In genomic region chr1:199706826-199707606, GRCh38 we compare ENCODE assay signal across 32 cellular contexts.
"Had no signal": no experiment of that assay in that cellular context is flagged by ENCODE, and none has a peak within 500 bp of the region (broad histone marks: within the 10 kb centered on the region; RNA-seq: fewer than 3 reads in every experiment).

No MANE protein-coding gene starts in this region.

- H3K27ac ChIP-seq: coronary artery, esophagus squamous epithelium, heart right ventricle, neutrophil, pancreas, tibial artery had no signal

- H3K27me3 Mint-ChIP-seq: type B pancreatic cell had no signal

- DNase-seq: effector memory CD8-positive, alpha-beta T cell; erythroblast; esophagus squamous epithelium; foreskin melanocyte; glutamatergic neuron; heart right ventricle; hippocampal formation; immature natural killer cell; islet precursor cell; kidney glomerular epithelial cell; left colon; mesenchymal stem cell; mucosa of descending colon; naive B cell; pancreas; stimulated activated CD4-positive, alpha-beta T cell treated with anti-CD3 and anti-CD28 coated beads, Interleukin-12 subunit alpha, Interleukin-12 subunit beta, amount 100 ng/mL, for 4 hours; stimulated activated CD4-positive, alpha-beta T cell treated with anti-CD3 and anti-CD28 coated beads, Interleukin-1b, Interleukin-23, amount 100 ng/mL, for 48 hours; stimulated activated CD4-positive, alpha-beta T cell treated with anti-CD3 and anti-CD28 coated beads, Interleukin-4, amount 100 ng/mL, for 1 hour; stimulated activated CD8-positive, alpha-beta memory T cell treated with anti-CD3 and anti-CD28 coated beads, Interleukin-4, amount 100 ng/mL, for 48 hours; stimulated activated naive CD4-positive, alpha-beta T cell; stimulated activated naive CD8-positive, alpha-beta T cell treated with anti-CD3 and anti-CD28 coated beads, Interleukin-15, amount 100 ng/mL, for 72 hours; tibial artery had no signal

- H3K9me3 ChIP-seq: neutrophil, pancreas, tibial artery had no signal

- H3K27me3 ChIP-seq: esophagus squamous epithelium, heart right ventricle, neutrophil, tibial artery had no signal

- H3K4me1 ChIP-seq: esophagus squamous epithelium, heart right ventricle, pancreas, tibial artery had no signal

- H3K4me2 ChIP-seq: smooth muscle cell had no signal

- H3K36me3 Mint-ChIP-seq: mesothelial cell of epicardium had no signal

- H3K4me3 Mint-ChIP-seq: effector memory CD8-positive, alpha-beta T cell; immature natural killer cell; mesothelial cell of epicardium; naive B cell; natural killer cell treated with Interleukin-12 subunit alpha and Interleukin-12 subunit beta and Interleukin-15 and Interleukin-18, amount 100 ng/mL, for 72 hours; neural crest cell; stimulated activated naive CD8-positive, alpha-beta T cell treated with anti-CD3 and anti-CD28 coated beads, Interleukin-15, amount 100 ng/mL, for 72 hours; type B pancreatic cell had no signal

- H3K4me1 Mint-ChIP-seq: immature natural killer cell; naive B cell; stimulated activated naive CD8-positive, alpha-beta T cell treated with anti-CD3 and anti-CD28 coated beads, Interleukin-15, amount 100 ng/mL, for 72 hours had no signal

- H3K36me3 ChIP-seq: esophagus squamous epithelium, heart right ventricle, neutrophil, pancreas, tibial artery had no signal

- FAIRE-seq: endometrium, pancreas, urothelium cell line had no signal

- H3K27ac Mint-ChIP-seq: effector memory CD8-positive, alpha-beta T cell; immature natural killer cell; mesothelial cell of epicardium; naive B cell; natural killer cell treated with Interleukin-12 subunit alpha and Interleukin-12 subunit beta and Interleukin-15 and Interleukin-18, amount 100 ng/mL, for 72 hours; stimulated activated naive CD8-positive, alpha-beta T cell treated with anti-CD3 and anti-CD28 coated beads, Interleukin-15, amount 100 ng/mL, for 72 hours; type B pancreatic cell had no signal

- H3K4me3 ChIP-seq: coronary artery, esophagus squamous epithelium, heart right ventricle, mucosa of descending colon, pancreas, smooth muscle cell, tibial artery had no signal

- ATAC-seq: effector memory CD8-positive, alpha-beta T cell; heart right ventricle; left colon; mucosa of descending colon; natural killer cell treated with Interleukin-12 subunit alpha and Interleukin-12 subunit beta and Interleukin-15 and Interleukin-18, amount 100 ng/mL, for 72 hours; pancreas; sciatic nerve; stimulated activated naive CD8-positive, alpha-beta T cell treated with anti-CD3 and anti-CD28 coated beads, Interleukin-15, amount 100 ng/mL, for 72 hours had no signal
